In genomic region chr3:184727357-184728060, GRCh38 we compare ENCODE assay signal across 8 cellular contexts.
A peak's percentile ranks its signal among the peaks of the same experiment; 100 is the strongest.
DNase-seq lines count a peak whose midpoint lies in the region; ATAC-seq and TF ChIP-seq lines count a peak whose summit lies in the region.

No MANE protein-coding gene starts in this region.

- H3K4me3 ChIP-seq in GM12865 (ENCODE audit: low read depth, low read length): no peak overlapping the region
- no peak overlapping the region for H3K4me3 ChIP-seq in cardiac fibroblast (replicated peaks in 1 of 2; ENCODE audit: low read depth in 2 of 2, low read length in 2 of 2)

- H3K4me3 Mint-ChIP-seq in T-helper 2 cell treated with Interferon-gamma antibody and Interleukin-4, amounts not matched to agents 5 μg/mL and 100 μg/mL, for 36 hours: no peak overlapping the region

- no peak for ATAC-seq in HG03442 (IDR thresholded peaks at IDR 0.05; ENCODE audit: unreplicated experiment)

- peak; percentile 56 for DNase-seq in GM12865 (ENCODE audit: low read depth)
- DNase-seq in NCI-H1694 (lab: John Stamatoyannopoulos, UW): peak; percentile 76
- peak; percentile 34 for DNase-seq in T-helper 2 cell treated with Interferon-gamma antibody and Interleukin-4, amounts not matched to agents 5 μg/mL and 100 μg/mL, for 36 hours (ENCODE audit: low spot score)
- DNase-seq in cardiac fibroblast (ENCODE audit: low read depth in 2 of 2): peak; percentile 75
- DNase-seq in kidney glomerular epithelial cell (lab: John Stamatoyannopoulos, UW): peak; percentile 67
- peak; percentile 53 for DNase-seq in stimulated activated CD4-positive, alpha-beta T cell treated with anti-CD3 and anti-CD28 coated beads, Interleukin-4, amount 100 ng/mL, for 24 hours

- no peaks in the 10 kb centered on the region for H3K9me3 Mint-ChIP-seq in T-helper 2 cell treated with Interferon-gamma antibody and Interleukin-4, amounts not matched to agents 5 μg/mL and 100 μg/mL, for 36 hours

- H3K27ac Mint-ChIP-seq in T-helper 2 cell treated with Interferon-gamma antibody and Interleukin-4, amounts not matched to agents 5 μg/mL and 100 μg/mL, for 36 hours: no peak overlapping the region

- peak; percentile 89 for TF ChIP-seq CTCF in 22Rv1 (IDR thresholded peaks at IDR 0.05)
- TF ChIP-seq CTCF in GM12865 (IDR thresholded peaks at IDR 0.05; ENCODE audit: insufficient read depth, low read depth, low read length, missing control alignments): peak; percentile 65
- TF ChIP-seq CTCF in cardiac fibroblast (IDR thresholded peaks at IDR 0.05; ENCODE audit: low read depth, low read length): peak; percentile 79

- no peak overlapping the region for H3K27ac ChIP-seq in 22Rv1

- H3K36me3 Mint-ChIP-seq in T-helper 2 cell treated with Interferon-gamma antibody and Interleukin-4, amounts not matched to agents 5 μg/mL and 100 μg/mL, for 36 hours (ENCODE audit: low read depth): no peaks in the 10 kb centered on the region

- H3K27me3 Mint-ChIP-seq in T-helper 2 cell treated with Interferon-gamma antibody and Interleukin-4, amounts not matched to agents 5 μg/mL and 100 μg/mL, for 36 hours (ENCODE audit: low read depth): peaks cover 35% of the 10 kb centered on the region

- no peaks in the 10 kb centered on the region for H3K4me1 Mint-ChIP-seq in T-helper 2 cell treated with Interferon-gamma antibody and Interleukin-4, amounts not matched to agents 5 μg/mL and 100 μg/mL, for 36 hours (ENCODE audit: low read depth)
